Comparison of ENCODE assay signal across 17 cellular contexts in genomic region chr2:226408131-226408530, GRCh38.
"Had no signal": no experiment of that assay in that cellular context is flagged by ENCODE, and none has a peak within 500 bp of the region (broad histone marks: within the 10 kb centered on the region; RNA-seq: fewer than 3 reads in every experiment).

No MANE protein-coding gene starts in this region.

- H3K4me1 Mint-ChIP-seq: stimulated activated naive CD8-positive, alpha-beta T cell treated with anti-CD3 and anti-CD28 coated beads, Interleukin-15, amount 100 ng/mL, for 72 hours had no signal

- ATAC-seq: gastroesophageal sphincter; left cardiac atrium; stimulated activated naive B cell treated with anti-CD40 and anti-IgM and Interleukin-4, amounts not matched to agents 10 μg/mL and 1 μg/mL and 100 μg/mL, for 72 hours; stimulated activated naive CD8-positive, alpha-beta T cell treated with anti-CD3 and anti-CD28 coated beads, Interleukin-15, amount 100 ng/mL, for 72 hours; upper lobe of right lung had no signal

- H3K36me3 Mint-ChIP-seq: memory B cell; naive B cell; stimulated activated naive B cell treated with anti-CD40 and anti-IgM and Interleukin-4, amounts not matched to agents 10 μg/mL and 1 μg/mL and 100 μg/mL, for 72 hours had no signal

- H3K4me3 Mint-ChIP-seq: memory B cell; naive B cell; nephron progenitor cell; stimulated activated naive B cell treated with anti-CD40 and anti-IgM and Interleukin-4, amounts not matched to agents 10 μg/mL and 1 μg/mL and 100 μg/mL, for 72 hours; stimulated activated naive CD8-positive, alpha-beta T cell treated with anti-CD3 and anti-CD28 coated beads, Interleukin-15, amount 100 ng/mL, for 72 hours had no signal

- H3K27ac Mint-ChIP-seq: memory B cell; naive B cell; nephron progenitor cell; stimulated activated naive B cell treated with anti-CD40 and anti-IgM and Interleukin-4, amounts not matched to agents 10 μg/mL and 1 μg/mL and 100 μg/mL, for 72 hours; stimulated activated naive CD8-positive, alpha-beta T cell treated with anti-CD3 and anti-CD28 coated beads, Interleukin-15, amount 100 ng/mL, for 72 hours had no signal

- H3K9me3 Mint-ChIP-seq: memory B cell; naive B cell; nephron progenitor cell; stimulated activated naive B cell treated with anti-CD40 and anti-IgM and Interleukin-4, amounts not matched to agents 10 μg/mL and 1 μg/mL and 100 μg/mL, for 72 hours; stimulated activated naive CD8-positive, alpha-beta T cell treated with anti-CD3 and anti-CD28 coated beads, Interleukin-15, amount 100 ng/mL, for 72 hours had no signal

- DNase-seq: effector memory CD4-positive, alpha-beta T cell; foreskin fibroblast; glutamatergic neuron; kidney; left cardiac atrium; naive B cell; nephron progenitor cell; posterior cingulate gyrus; sigmoid colon; stimulated activated CD4-positive, alpha-beta T cell treated with anti-CD3 and anti-CD28 coated beads, Interleukin-2, amount 100 ng/mL, for 24 hours; stimulated activated CD4-positive, alpha-beta T cell treated with anti-CD3 and anti-CD28 coated beads, Interleukin-4, amount 100 ng/mL, for 4 hours; stimulated activated naive B cell treated with anti-CD40 and anti-IgM and Interleukin-4, amounts not matched to agents 10 μg/mL and 1 μg/mL and 100 μg/mL, for 72 hours; stimulated activated naive CD8-positive, alpha-beta T cell treated with anti-CD3 and anti-CD28 coated beads, Interleukin-15, amount 100 ng/mL, for 72 hours; testis; upper lobe of right lung had no signal
